Comparison of ENCODE assay signal across 8 cellular contexts in genomic region chr2:162072976-162073775, GRCh38. TPM values are rescaled to one million over a fixed set of nuclear protein-coding genes. Genes with fewer than 3 reads are reported as not detected.
DNase-seq lines count a peak whose midpoint lies in the region; ATAC-seq and TF ChIP-seq lines count a peak whose summit lies in the region.

No MANE protein-coding gene starts in this region.

- peak; percentile 62 for DNase-seq in DMS53 (lab: John Stamatoyannopoulos, UW)
- DNase-seq in DMS53 treated with DMSO at 0.1 percent for 48 hours (lab: John Stamatoyannopoulos, UW; ENCODE audit: unreplicated experiment), result no peak
- DNase-seq in activated CD8-positive, alpha-beta memory T cell treated with anti-CD3 and anti-CD28 coated beads for 24 hours, result peak; percentile 72
- no peak for DNase-seq in foreskin keratinocyte
- DNase-seq in ovary, result peak; percentile 17 to 43 (median 29)
- DNase-seq in GOT3 (lab: John Stamatoyannopoulos, UW), result no peak
- no peak for DNase-seq in GM13976 (ENCODE audit: low spot score)

- no peaks in the 10 kb centered on the region for H3K27me3 ChIP-seq in foreskin keratinocyte
- H3K27me3 ChIP-seq in ovary, result no peaks in the 10 kb centered on the region

- peak; percentile 3 for ATAC-seq in foreskin keratinocyte
- no peak for ATAC-seq in HG02588 (IDR thresholded peaks at IDR 0.05; ENCODE audit: unreplicated experiment)

- H3K36me3 ChIP-seq in ovary, result no peaks in the 10 kb centered on the region

- 2 to 7% (median 3%) methylated on average over 31 to 32 of the region's 32 CpGs for WGBS in ovary, 3 donors

- TF ChIP-seq EP300 in ovary (IDR thresholded peaks at IDR 0.05), result no peak

- H3K27ac ChIP-seq in foreskin keratinocyte (no peak overlapping the region), ovary (no peak overlapping the region)

- peak overlapping the region; percentile 44 for H3K4me3 ChIP-seq in ovary

- no peak for TF ChIP-seq POLR2A in ovary (IDR thresholded peaks at IDR 0.05)

- peaks cover 14% of the 10 kb centered on the region for H3K4me1 ChIP-seq in foreskin keratinocyte
- peaks cover 4% of the 10 kb centered on the region for H3K4me1 ChIP-seq in ovary (ENCODE audit: insufficient read depth)

- intact Hi-C loops in ovary (cut with DNase I), result no loop called here

- TF ChIP-seq CTCF in foreskin keratinocyte (conservative IDR thresholded peaks at IDR 0.05), result no peak
- no peak for TF ChIP-seq CTCF in ovary (IDR thresholded peaks at IDR 0.05)
- no peak for TF ChIP-seq CTCF in GM13976 (IDR thresholded peaks at IDR 0.05; ENCODE audit: borderline replicate concordance, control extremely low read depth, extremely low read depth, insufficient read depth, missing control alignments)

- in situ Hi-C loops in GM13976 (cut with MboI; ENCODE audit: low sequenced_read_pairs, unreplicated experiment), result no loop called here

- H3K9me3 ChIP-seq in ovary, result no peaks in the 10 kb centered on the region

RNA-seq across cellular contexts. Expression of gene DPP4, which starts 0.8 kb away (rescaled TPM):
- total RNA-seq in foreskin keratinocyte (0.99 and 2.8 TPM in 2 replicates), ovary (1 to 10 TPM in 6 of 7 donors, under 1 TPM in 1; 0.71 to 6.5 (median 3.5) TPM)
- polyA plus RNA-seq in foreskin keratinocyte (0.43 and 1.00 TPM in 2 replicates), ovary (10 to 100 TPM in 1 of 2 donors, 1 to 10 TPM in 1; 3.7 to 46.6 TPM)

Comparison
In these comparisons a context has a peak if more than half of its experiments do, and no peak if none do; other contexts are left out.
1. DNase-seq: peak in DMS53 (single experiment), activated CD8-positive, alpha-beta memory T cell treated with anti-CD3 and anti-CD28 coated beads for 24 hours (single experiment) and ovary (5 of 5); none in DMS53 treated with DMSO at 0.1 percent for 48 hours (single experiment), foreskin keratinocyte (0 of 2), GOT3 (single experiment) and GM13976 (single experiment).